Comparison of ENCODE assay signal across 11 cellular contexts in genomic region chr7:130814753-130815152, GRCh38.
DNase-seq lines count a peak whose midpoint lies in the region; ATAC-seq and TF ChIP-seq lines count a peak whose summit lies in the region.
"Had no signal": no experiment of that assay in that cellular context is flagged by ENCODE, and none has a peak within 500 bp of the region (broad histone marks: within the 10 kb centered on the region; RNA-seq: fewer than 3 reads in every experiment).

No MANE protein-coding gene starts in this region.

- peak overlapping the region; percentile 54 for H2AFZ ChIP-seq in HCT116 (ENCODE audit: low read depth, low read length, poor library complexity, severe bottlenecking)

- TF ChIP-seq RAD21 in HCT116 (IDR thresholded peaks at IDR 0.05; ENCODE audit: low read depth), result peak; percentile 66

- POLR2A ChIA-PET in Caco-2 (lab: Charles Lee) (no interaction called here), HCT116 (lab: Charles Lee) (no interaction called here), WTC11 (lab: Charles Lee) (no interaction called here)

- CTCF ChIA-PET in Caco-2 (lab: Charles Lee), result no interaction called here
- CTCF ChIA-PET in HCT116 (lab: Charles Lee), result no interaction called here
- CTCF ChIA-PET in WTC11 (lab: Charles Lee), result no interaction called here

- no peaks in the 10 kb centered on the region for H3K36me3 ChIP-seq in Caco-2 (ENCODE audit: control insufficient read depth, insufficient read depth, low read length)
- no peaks in the 10 kb centered on the region for H3K36me3 ChIP-seq in HCT116 (ENCODE audit: control insufficient read depth in 1 of 2, insufficient read depth in 2 of 2, low read length in 2 of 2)
- H3K36me3 ChIP-seq in left lung, result no peaks in the 10 kb centered on the region
- H3K36me3 ChIP-seq in stomach, result no peaks in the 10 kb centered on the region
- H3K36me3 ChIP-seq: HAP-1 had no signal

- no peak overlapping the region for H3K27ac Mint-ChIP-seq in Caco-2 (ENCODE audit: unreplicated experiment)
- H3K27ac Mint-ChIP-seq in WTC11, result no peak overlapping the region
- H3K27ac Mint-ChIP-seq: activated naive CD8-positive, alpha-beta T cell had no signal

- WGBS in stomach, 5 donors, result 40 to 50% (median 46%) methylated on average over 2 of the region's 2 CpGs

- intact Hi-C loops in Caco-2 (cut with micrococcal nuclease; ENCODE audit: unreplicated experiment), result no loop called here
- intact Hi-C loops in HCT116 (cut with micrococcal nuclease), result no loop called here
- intact Hi-C loops in left lung (cut with DNase I), result no loop called here
- intact Hi-C loops in stomach (cut with DNase I; ENCODE audit: low total_unique reads), result no loop called here

- no peak overlapping the region for H3K4me3 ChIP-seq in Caco-2 (ENCODE audit: low read depth, low read length)
- H3K4me3 ChIP-seq in HCT116 (replicated peaks in 1 of 2; ENCODE audit: low read depth in 1 of 2, low read length in 2 of 2), result no peak overlapping the region
- no peak overlapping the region for H3K4me3 ChIP-seq in left lung
- no peak overlapping the region for H3K4me3 ChIP-seq in stomach
- H3K4me3 ChIP-seq: HAP-1, mucosa of descending colon had no signal

- H3K27me3 Mint-ChIP-seq in Caco-2 (ENCODE audit: insufficient read depth, unreplicated experiment) (no peaks in the 10 kb centered on the region), WTC11 (ENCODE audit: low read depth) (peaks cover 4% of the 10 kb centered on the region; the same call in 1 of the 2 replicates)
- H3K27me3 Mint-ChIP-seq: activated naive CD8-positive, alpha-beta T cell had no signal

- peak; percentile 12 to 32 for TF ChIP-seq CTCF in Caco-2 (IDR thresholded peaks at IDR 0.05; ENCODE audit: insufficient read depth in 1 of 2, low read depth in 1 of 2, low read length in 1 of 2, severe bottlenecking in 1 of 2, unreplicated experiment in 1 of 2)
- peak; percentile 54 to 72 (median 56); a peak in 5 of 6 replicates for TF ChIP-seq CTCF in HCT116 (IDR thresholded peaks at IDR 0.05 in 2 of 3, conservative IDR thresholded peaks at IDR 0.05 in 1 of 3; ENCODE audit: borderline replicate concordance in 1 of 3, insufficient read depth in 1 of 3, low read depth in 2 of 3, low read length in 2 of 3)
- TF ChIP-seq CTCF in WTC11 (IDR thresholded peaks at IDR 0.05), result 0 out of 2 replicates have a peak, but pooled peaks have one; percentile 22
- TF ChIP-seq CTCF in left lung (IDR thresholded peaks at IDR 0.05), result peak in 1 of 2 donors; percentile 25
- no peak for TF ChIP-seq CTCF in stomach (IDR thresholded peaks at IDR 0.05)

- no peaks in the 10 kb centered on the region for H3K9me2 ChIP-seq in HCT116 (ENCODE audit: insufficient read depth)

- no peaks in the 10 kb centered on the region for H4K20me1 ChIP-seq in HCT116 (ENCODE audit: insufficient read depth)

- RAD21 ChIA-PET in HCT116 (lab: Charles Lee; ENCODE audit: low non-redundant PET in 1 of 2, low total read pairs in 2 of 2, uncharacterized antibody in 2 of 2, unreplicated experiment in 2 of 2), result no interaction called here

- H3K4me1 Mint-ChIP-seq in Caco-2 (ENCODE audit: low read depth, unreplicated experiment) (no peaks in the 10 kb centered on the region), WTC11 (no peaks in the 10 kb centered on the region)

- H3K4me3 Mint-ChIP-seq in Caco-2 (ENCODE audit: unreplicated experiment) (no peak overlapping the region), WTC11 (no peak overlapping the region)
- H3K4me3 Mint-ChIP-seq: activated naive CD8-positive, alpha-beta T cell had no signal

- ATAC-seq in HCT116 (peak; percentile 68), WTC11 (no peak), left lung (peak; percentile 38), GM18870 (IDR thresholded peaks at IDR 0.05; ENCODE audit: unreplicated experiment) (no peak), HG03571 (IDR thresholded peaks at IDR 0.05; ENCODE audit: unreplicated experiment) (no peak)
- ATAC-seq: mucosa of descending colon had no signal

- no peaks in the 10 kb centered on the region for H3K79me2 ChIP-seq in HCT116 (ENCODE audit: insufficient read depth, low read length)

- no peak overlapping the region for H3K4me2 ChIP-seq in HCT116 (ENCODE audit: low read length)

- no peak for TF ChIP-seq EP300 in stomach (IDR thresholded peaks at IDR 0.05)

- DNase-seq in Caco-2, result no peak
- DNase-seq in HCT116 (ENCODE audit: low read depth, low spot score), result peak; percentile 26
- DNase-seq in WTC11 (ENCODE audit: low spot score), result no peak
- no peak for DNase-seq in left lung
- no peak for DNase-seq in stomach
- no peak for DNase-seq in DMS153 treated with DMSO at 0.1 percent for 48 hours (lab: John Stamatoyannopoulos, UW; ENCODE audit: unreplicated experiment)

- H3K4me1 ChIP-seq in Caco-2, result no peaks in the 10 kb centered on the region
- peaks cover 0 to 5% of the 10 kb centered on the region in 2 experiments; a peak in 1 of 4 replicates for H3K4me1 ChIP-seq in HCT116 (ENCODE audit: control insufficient read depth in 1 of 2, insufficient read depth in 2 of 2, low read length in 2 of 2)
- no peaks in the 10 kb centered on the region for H3K4me1 ChIP-seq in left lung
- H3K4me1 ChIP-seq in stomach, result no peaks in the 10 kb centered on the region
- H3K4me1 ChIP-seq: HAP-1 had no signal

- no peak overlapping the region for H3K9ac ChIP-seq in HCT116 (ENCODE audit: low read length)

- no peak overlapping the region for H3K27ac ChIP-seq in HCT116 (ENCODE audit: low read depth, low read length)
- no peak overlapping the region for H3K27ac ChIP-seq in left lung
- no peak overlapping the region for H3K27ac ChIP-seq in stomach

- BruUV-seq in Caco-2 (replicated peaks; lab: Mats Ljungman, UMichigan) (no TSS peak), HCT116 (replicated peaks; lab: Mats Ljungman, UMichigan) (no TSS peak)

- no peaks in the 10 kb centered on the region for H3K36me3 Mint-ChIP-seq in Caco-2 (ENCODE audit: insufficient read depth, unreplicated experiment)
- H3K36me3 Mint-ChIP-seq in WTC11, result no peaks in the 10 kb centered on the region
- H3K36me3 Mint-ChIP-seq: activated naive CD8-positive, alpha-beta T cell had no signal

- H3K27me3 ChIP-seq in Caco-2 (replicated peaks; ENCODE audit: control insufficient read depth, insufficient read depth, low read length) (no peaks in the 10 kb centered on the region), HCT116 (ENCODE audit: insufficient read depth, low read length) (no peaks in the 10 kb centered on the region), left lung (no peaks in the 10 kb centered on the region), stomach (no peaks in the 10 kb centered on the region)

- H3K9me3 ChIP-seq in Caco-2 (no peaks in the 10 kb centered on the region), HCT116 (ENCODE audit: control insufficient read depth in 1 of 2, insufficient read depth in 1 of 2, low read depth in 1 of 2, low read length in 2 of 2) (no peaks in the 10 kb centered on the region), left lung (no peaks in the 10 kb centered on the region), stomach (no peaks in the 10 kb centered on the region)
- H3K9me3 ChIP-seq: HAP-1, mucosa of descending colon had no signal

- H3K9me3 Mint-ChIP-seq in Caco-2 (ENCODE audit: unreplicated experiment), result no peaks in the 10 kb centered on the region
- peaks cover 11% of the 10 kb centered on the region for H3K9me3 Mint-ChIP-seq in WTC11

- no peak for TF ChIP-seq POLR2A in HCT116 (IDR thresholded peaks at IDR 0.05; ENCODE audit: borderline replicate concordance, extremely low read depth, insufficient read depth, insufficient read length)
- TF ChIP-seq POLR2A in stomach (IDR thresholded peaks at IDR 0.05), result no peak

TF ChIP-seq in HCT116, 20 proteins besides CTCF, POLR2A, EP300 and RAD21:
- TF ChIP-seq YY1 (IDR thresholded peaks at IDR 0.05; ENCODE audit: extremely low read depth, insufficient replicate concordance, low read depth, low read length) (no peak), CBX3 (IDR thresholded peaks at IDR 0.05; ENCODE audit: low read depth) (0 out of 2 replicates have a peak, but pooled peaks have one; percentile 31)

TF ChIP-seq in WTC11, 78 proteins besides CTCF, POLR2A, EP300 and RAD21 (continues in another document):
- no peak for TF ChIP-seq E2F4 (CRISPR knock-in tag; IDR thresholded peaks at IDR 0.05; ENCODE audit: borderline replicate concordance, low read depth)
- TF ChIP-seq SOX15 (CRISPR knock-in tag; IDR thresholded peaks at IDR 0.05), result no peak
- TF ChIP-seq STAT6 (CRISPR knock-in tag; conservative IDR thresholded peaks at IDR 0.05; ENCODE audit: low read depth), result no peak

Comparison
In these comparisons a context has a peak if more than half of its experiments do, and no peak if none do; other contexts are left out.
1. CTCF ChIP-seq: peak in Caco-2 (2 of 2), HCT116 (3 of 3) and WTC11 (single experiment); none in stomach (0 of 7).
2. ATAC-seq: peak in HCT116 (single experiment) and left lung (single experiment); none in WTC11 (single experiment), GM18870 (single experiment) and HG03571 (single experiment).